ENCODE assay signal across 8 cellular contexts in the genomic region with DNA sequence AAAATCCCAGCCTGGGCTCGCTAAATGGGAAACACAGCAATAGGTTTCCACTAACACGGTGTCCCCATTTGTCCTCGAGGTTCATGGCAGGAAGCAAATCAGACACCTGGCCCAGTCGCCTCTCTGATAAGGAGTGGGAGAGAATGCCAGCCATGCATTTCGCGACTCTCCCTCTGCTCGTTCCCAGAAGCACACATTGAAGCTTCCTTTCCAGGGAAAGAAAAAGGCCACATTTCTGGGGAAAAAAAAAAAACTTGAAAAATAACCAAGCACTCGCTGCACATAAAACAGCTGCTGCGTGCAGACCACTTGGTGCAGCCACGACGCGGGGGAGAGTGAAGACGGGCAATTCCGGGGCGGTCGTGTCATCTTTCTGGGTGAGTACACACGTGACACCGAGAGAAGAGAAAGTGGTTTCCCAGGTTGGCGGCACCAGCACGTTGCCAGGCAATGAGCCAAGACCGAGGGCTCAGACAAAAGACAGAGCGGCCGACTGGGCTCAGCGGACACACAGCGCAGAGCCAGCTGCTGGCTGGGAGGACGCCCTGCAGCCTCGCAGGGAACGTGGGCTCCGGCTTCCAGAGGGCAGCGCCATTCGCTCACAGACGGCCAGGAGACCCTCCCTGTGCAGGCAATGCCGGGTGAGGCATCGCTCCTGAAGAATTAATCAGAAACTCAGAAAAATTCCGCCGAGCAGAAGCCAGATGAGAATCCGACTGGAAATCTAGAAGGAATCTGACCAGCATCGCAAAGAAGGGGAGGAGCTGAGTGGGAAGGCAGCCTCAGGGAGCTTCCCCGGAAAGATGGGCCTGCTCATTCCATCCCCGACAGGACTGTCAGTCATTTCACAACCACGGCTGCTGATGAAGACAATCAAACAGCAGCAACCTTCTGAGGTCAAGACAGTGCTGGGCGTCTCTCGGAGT.
DNase-seq lines count a peak whose midpoint lies in the region; ATAC-seq, FAIRE-seq and TF ChIP-seq lines count a peak whose summit lies in the region.

No MANE protein-coding gene starts in this region.

- H3K9me3 Mint-ChIP-seq in CD14-positive monocyte (no peaks in the 10 kb centered on the region), T-cell (no peaks in the 10 kb centered on the region), nephron (peaks cover 2% of the 10 kb centered on the region), Calu3 (ENCODE audit: low read depth, unreplicated experiment) (no peaks in the 10 kb centered on the region)

- no peak overlapping the region for H3K27ac Mint-ChIP-seq in CD14-positive monocyte
- H3K27ac Mint-ChIP-seq in T-cell, result no peak overlapping the region
- H3K27ac Mint-ChIP-seq in nephron, result peak overlapping the region; percentile 6 to 92 (median 83)
- no peak overlapping the region for H3K27ac Mint-ChIP-seq in Calu3 (ENCODE audit: unreplicated experiment)

- whole genome bisulfite sequencing in esophagus, 2 donors, result 20 to 38% methylated on average over 43 of the region's 43 CpGs

- TF ChIP-seq CTCF in CD14-positive monocyte (IDR thresholded peaks at IDR 0.05) (no peak), nephron (IDR thresholded peaks at IDR 0.05; ENCODE audit: unreplicated experiment in 3 of 3) (no peak), Calu3 (IDR thresholded peaks at IDR 0.05; ENCODE audit: unreplicated experiment) (no peak)

- H3K4me3 Mint-ChIP-seq in CD14-positive monocyte (peak overlapping the region; percentile 58 to 91), T-cell (peak overlapping the region; percentile 34 to 81 (median 37)), nephron (peak overlapping the region; percentile 48 to 78 (median 67)), Calu3 (ENCODE audit: low read depth, unreplicated experiment) (no peak overlapping the region)

- peak overlapping the region in 1 of 2 donors; percentile 38 for H3K27ac ChIP-seq in esophagus (ENCODE audit: low read depth in 2 of 2, low read length in 1 of 2)

- no peaks in the 10 kb centered on the region for H3K36me3 ChIP-seq in esophagus (ENCODE audit: control insufficient read depth in 2 of 2, insufficient read depth in 2 of 2, low read length in 1 of 2)

- no peaks in the 10 kb centered on the region for H3K9me3 ChIP-seq in esophagus (ENCODE audit: control insufficient read depth in 2 of 2, insufficient read depth in 1 of 2, low read depth in 1 of 2, low read length in 1 of 2)

- FAIRE-seq in urothelium cell line (lab: Jason Lieb, UNC), result no peak

- H3K4me3 ChIP-seq in esophagus (ENCODE audit: low read depth in 1 of 2, low read length in 2 of 2), result peak overlapping the region; percentile 5 to 17

- DNase-seq in CD14-positive monocyte (ENCODE audit: low spot score) (no peak), HK-2 (ENCODE audit: unreplicated experiment) (peak; percentile 88), T-cell (peak in 11 of 34 experiments; percentile 0 to 9 (median 5)), urothelium cell line (ENCODE audit: low spot score) (peak; percentile 61), Calu3 (no peak)

- H3K36me3 Mint-ChIP-seq in CD14-positive monocyte (no peaks in the 10 kb centered on the region), T-cell (no peaks in the 10 kb centered on the region), nephron (ENCODE audit: low read depth) (no peaks in the 10 kb centered on the region), Calu3 (ENCODE audit: insufficient read depth, unreplicated experiment) (no peaks in the 10 kb centered on the region)

- POLR2A ChIA-PET in T-cell (lab: Charles Lee), result no interaction called here

- peaks cover 22 to 38% (median 31%) of the 10 kb centered on the region in 3 donors for H3K27me3 Mint-ChIP-seq in CD14-positive monocyte (ENCODE audit: low read depth in 3 of 3)
- peaks cover 18 to 32% of the 10 kb centered on the region in 2 donors for H3K27me3 Mint-ChIP-seq in T-cell
- H3K27me3 Mint-ChIP-seq in nephron (ENCODE audit: low read depth), result peaks cover 5% of the 10 kb centered on the region
- H3K27me3 Mint-ChIP-seq in Calu3 (ENCODE audit: unreplicated experiment), result no peaks in the 10 kb centered on the region

- CTCF ChIA-PET in T-cell (lab: Charles Lee) (no interaction called here), Calu3 (lab: Charles Lee) (no interaction called here)

- BruUV-seq in Calu3 (replicated peaks; lab: Mats Ljungman, UMichigan), result no TSS peak

- intact Hi-C loops in CD14-positive monocyte (cut with micrococcal nuclease), result no loop called here
- intact Hi-C loops in Calu3 (cut with micrococcal nuclease; ENCODE audit: unreplicated experiment), result loop anchor here (10.0 kb wide), 1 partner anchor 75 kb away; no protein-coding TSS in a partner anchor

- H3K27me3 ChIP-seq in esophagus (ENCODE audit: control insufficient read depth in 1 of 2, insufficient read depth in 2 of 2, low read length in 2 of 2), result no peaks in the 10 kb centered on the region

- peaks cover 2 to 4% of the 10 kb centered on the region in 2 donors for H3K4me1 ChIP-seq in esophagus (ENCODE audit: control insufficient read depth in 2 of 2, insufficient read depth in 2 of 2, low read length in 1 of 2)

- H3K4me1 Mint-ChIP-seq in CD14-positive monocyte (peaks cover 5% of the 10 kb centered on the region), T-cell (peaks cover 0 to 5% (median 3%) of the 10 kb centered on the region in 3 donors), nephron (no peaks in the 10 kb centered on the region), Calu3 (ENCODE audit: low read depth, unreplicated experiment) (peaks cover 18% of the 10 kb centered on the region)

- peak in 3 of 4 experiments; percentile 46 to 84 (median 54) for ATAC-seq in T-cell (replicated peaks in 1 of 4)
- no peak for ATAC-seq in HG03025 (IDR thresholded peaks at IDR 0.05; ENCODE audit: low FRiP score, unreplicated experiment)

Comparison
In these comparisons a context has a peak if more than half of its experiments do, and no peak if none do; other contexts are left out.
1. DNase-seq: peak in HK-2 (single experiment) and urothelium cell line (single experiment); none in CD14-positive monocyte (single experiment) and Calu3 (single experiment).
2. H3K27ac Mint-ChIP-seq: peak in nephron (3 of 3); none in CD14-positive monocyte (0 of 7), T-cell (0 of 2) and Calu3 (single experiment).